In genomic region chr10:78349165-78349516, GRCh38 we compare ENCODE assay signal across 31 cellular contexts.
DNase-seq lines count a peak whose midpoint lies in the region; ATAC-seq and TF ChIP-seq lines count a peak whose summit lies in the region.
"Had no signal": no experiment of that assay in that cellular context is flagged by ENCODE, and none has a peak within 500 bp of the region (broad histone marks: within the 10 kb centered on the region; RNA-seq: fewer than 3 reads in every experiment).

No MANE protein-coding gene starts in this region.

- H3K4me3 Mint-ChIP-seq in H9 = no peak overlapping the region
- H3K4me3 Mint-ChIP-seq: activated CD8-positive, alpha-beta T cell treated with anti-CD3 and anti-CD28 coated beads, Interleukin-2, amount 10 ng/mL, durations not matched to agents 7 days and 5 days; CD8-positive, alpha-beta T cell; HFFc6; immature natural killer cell; stimulated activated naive CD8-positive, alpha-beta T cell treated with anti-CD3 and anti-CD28 coated beads, Interleukin-15, Interleukin-2, amounts not matched to agents 100 ng/mL and 50 ng/mL, for 24 hours had no signal

- H3K9me3 ChIP-seq in H9 (ENCODE audit: control insufficient read depth, low read depth, low read length) = no peaks in the 10 kb centered on the region
- no peaks in the 10 kb centered on the region for H3K9me3 ChIP-seq in right atrium auricular region
- H3K9me3 ChIP-seq: ascending aorta, BE2C, neutrophil had no signal

- no peaks in the 10 kb centered on the region for H3K79me2 ChIP-seq in H9 (ENCODE audit: insufficient read depth, low read length)

- WGBS in H9 (ENCODE audit: extremely low coverage, insufficient read length, low lambda C conversion rate) = no CpG with 5 or more reads among the region's 4 CpGs

- no peaks in the 10 kb centered on the region for H3K79me1 ChIP-seq in H9 (ENCODE audit: insufficient read depth, low read depth, low read length, poor library complexity, severe bottlenecking)

- no peak overlapping the region for H2AFZ ChIP-seq in H9 (ENCODE audit: low read length)

- peaks cover 4% of the 10 kb centered on the region for H3K27me3 Mint-ChIP-seq in H9 (ENCODE audit: low read depth)

- in situ Hi-C loops in GM13977 (cut with MboI; ENCODE audit: low pct_unique_long_range_greater_than_20kb, low sequenced_read_pairs, unreplicated experiment) = no loop called here

- no peak overlapping the region for H3K18ac ChIP-seq in H9 (ENCODE audit: insufficient read length, low read depth, low read length)

- no peak overlapping the region for H2AK5ac ChIP-seq in H9 (ENCODE audit: insufficient read length, low read length)

- no peaks in the 10 kb centered on the region for H3K23me2 ChIP-seq in H9 (ENCODE audit: insufficient read length, low read depth, low read length, poor library complexity, severe bottlenecking)

- H3K27ac ChIP-seq in H9 (ENCODE audit: insufficient read length, low read depth, low read length) (no peak overlapping the region), right atrium auricular region (no peak overlapping the region)
- H3K27ac ChIP-seq: ascending aorta, epithelial cell of prostate, KMS-11, neutrophil had no signal

- no peak overlapping the region for H3T11ph ChIP-seq in H9 (ENCODE audit: low read length)

- H3K4me2 ChIP-seq in H9 (ENCODE audit: insufficient read depth, insufficient read length, low read length) = no peak overlapping the region
- H3K4me2 ChIP-seq: KMS-11, smooth muscle cell had no signal

- no peak overlapping the region for H2BK12ac ChIP-seq in H9 (ENCODE audit: insufficient read length, low read depth, low read length)

- H3K27ac Mint-ChIP-seq in H9 = no peak overlapping the region
- H3K27ac Mint-ChIP-seq: activated CD8-positive, alpha-beta T cell treated with anti-CD3 and anti-CD28 coated beads, Interleukin-2, amount 10 ng/mL, durations not matched to agents 7 days and 5 days; CD8-positive, alpha-beta T cell; HFFc6; immature natural killer cell; stimulated activated naive CD8-positive, alpha-beta T cell treated with anti-CD3 and anti-CD28 coated beads, Interleukin-15, Interleukin-2, amounts not matched to agents 100 ng/mL and 50 ng/mL, for 24 hours had no signal

- H3K4me1 ChIP-seq in H9 (ENCODE audit: insufficient read depth, low read length) (no peaks in the 10 kb centered on the region), right atrium auricular region (peaks cover 0 to 11% of the 10 kb centered on the region in 2 donors)
- H3K4me1 ChIP-seq: ascending aorta, BE2C had no signal

- intact Hi-C loops in sciatic nerve (cut with DNase I) = no loop called here

- H3K4me1 Mint-ChIP-seq in H9 = peaks cover 4 to 5% of the 10 kb centered on the region in 2 experiments; a peak in 3 of 4 replicates
- H3K4me1 Mint-ChIP-seq: immature natural killer cell had no signal

- H3K56ac ChIP-seq in H9 (ENCODE audit: insufficient read length, low read depth, low read length) = no peak overlapping the region

- no peak overlapping the region for H2BK15ac ChIP-seq in H9 (ENCODE audit: low read depth, low read length)

- DNase-seq in H9 (peak; percentile 11), ecto neural progenitor cell (ENCODE audit: low spot score) (peak; percentile 26), right atrium auricular region (ENCODE audit: low spot score) (peak; percentile 11), sciatic nerve (ENCODE audit: low spot score) (peak; percentile 15), GM13977 (ENCODE audit: low spot score) (no peak), SKM-1 treated with dmso at 0.1 percent for 144 hours (lab: John Stamatoyannopoulos, UW; ENCODE audit: unreplicated experiment) (no peak), DMS79 treated with DMSO at 0.1 percent for 48 hours (lab: John Stamatoyannopoulos, UW) (no peak)
- DNase-seq: ACHN; activated CD8-positive, alpha-beta T cell treated with anti-CD3 and anti-CD28 coated beads, Interleukin-2, amount 10 ng/mL, durations not matched to agents 7 days and 5 days; activated gamma-delta T cell; activated T-cell treated with anti-CD3 and anti-CD28 coated beads for 4 hours; BE2C; CD8-positive, alpha-beta T cell; effector CD8-positive, alpha-beta T cell; GOT3; HFFc6; immature natural killer cell; mesenchymal stem cell; NCI-H1417 treated with DMSO at 0.1 percent for 48 hours; NCI-H2081; NCI-H524 treated with DMSO at 0.1 percent for 48 hours; NK-92 treated with Interleukin-12 subunit alpha and Interleukin-12 subunit beta, amount 100 ng/mL, for 24 hours; SHP77; stimulated activated CD4-positive, alpha-beta T cell treated with anti-CD3 and anti-CD28 coated beads, Interleukin-2, amount 100 ng/mL, for 24 hours had no signal

- no peak overlapping the region for H3K14ac ChIP-seq in H9 (ENCODE audit: insufficient read depth, low read length)

- H3K27me3 ChIP-seq in H9 (ENCODE audit: insufficient read depth, low read length) (no peaks in the 10 kb centered on the region), right atrium auricular region (no peaks in the 10 kb centered on the region)
- H3K27me3 ChIP-seq: ascending aorta, BE2C had no signal

- no peak overlapping the region for H2BK20ac ChIP-seq in H9 (ENCODE audit: low read depth, low read length, poor library complexity, severe bottlenecking)

- no peak overlapping the region for H3K23ac ChIP-seq in H9 (ENCODE audit: insufficient read length, low read depth, low read length)

- TF ChIP-seq CTCF in H9 (conservative IDR thresholded peaks at IDR 0.05) (no peak), right atrium auricular region (IDR thresholded peaks at IDR 0.05) (no peak), GM13977 (IDR thresholded peaks at IDR 0.05; ENCODE audit: extremely low read depth, insufficient read depth, missing control alignments) (no peak)

- H3K4ac ChIP-seq in H9 (ENCODE audit: low read depth, low read length) = no peak overlapping the region

- H4K20me1 ChIP-seq in H9 (ENCODE audit: control insufficient read depth, insufficient read depth, insufficient read length) = no peaks in the 10 kb centered on the region

- peaks cover 0 to 7% (median 5%) of the 10 kb centered on the region in 3 experiments; a peak in 4 of 7 replicates for H3K36me3 Mint-ChIP-seq in H9 (ENCODE audit: insufficient read depth in 1 of 3, low read depth in 3 of 3)
- H3K36me3 Mint-ChIP-seq: CD8-positive, alpha-beta T cell; immature natural killer cell had no signal

- H4K5ac ChIP-seq in H9 (ENCODE audit: insufficient read length, low read depth, low read length) = no peak overlapping the region

- H3K36me3 ChIP-seq in right atrium auricular region = no peaks in the 10 kb centered on the region
- H3K36me3 ChIP-seq: ascending aorta, BE2C, neutrophil had no signal

- ATAC-seq in sciatic nerve = no peak
- ATAC-seq in HG02642 (IDR thresholded peaks at IDR 0.05; ENCODE audit: poor library complexity, unreplicated experiment) = no peak
- ATAC-seq: activated CD8-positive, alpha-beta T cell treated with anti-CD3 and anti-CD28 coated beads, Interleukin-2, amount 10 ng/mL, durations not matched to agents 7 days and 5 days; CD8-positive, alpha-beta T cell had no signal

- no peak overlapping the region for H4K8ac ChIP-seq in H9 (replicated peaks; ENCODE audit: insufficient read length, low read depth, low read length)

- H2BK5ac ChIP-seq in H9 (ENCODE audit: insufficient read length, low read length) = no peak overlapping the region

- no peak overlapping the region for H4K91ac ChIP-seq in H9 (ENCODE audit: insufficient read length, low read depth, low read length)

- no peak overlapping the region for H3K4me3 ChIP-seq in right atrium auricular region
- H3K4me3 ChIP-seq: ascending aorta, smooth muscle cell had no signal

- peaks cover 13 to 20% of the 10 kb centered on the region in 2 experiments for H3K9me3 Mint-ChIP-seq in H9
- H3K9me3 Mint-ChIP-seq: CD8-positive, alpha-beta T cell; HFFc6; immature natural killer cell; stimulated activated naive CD8-positive, alpha-beta T cell treated with anti-CD3 and anti-CD28 coated beads, Interleukin-15, Interleukin-2, amounts not matched to agents 100 ng/mL and 50 ng/mL, for 24 hours had no signal

- no peak overlapping the region for H2BK120ac ChIP-seq in H9 (ENCODE audit: low read depth, low read length, poor library complexity, severe bottlenecking)

- no peak overlapping the region for H3K9ac ChIP-seq in H9 (ENCODE audit: extremely low read depth, insufficient read length, low read length)
- H3K9ac ChIP-seq: KMS-11 had no signal

Comparison
In these comparisons a context has a peak if more than half of its experiments do, and no peak if none do; other contexts are left out.
1. DNase-seq: peak in H9 (single experiment), ecto neural progenitor cell (single experiment), right atrium auricular region (single experiment) and sciatic nerve (single experiment); none in GM13977 (single experiment), SKM-1 treated with dmso at 0.1 percent for 144 hours (single experiment) and DMS79 treated with DMSO at 0.1 percent for 48 hours (single experiment).